In the genomic region with DNA sequence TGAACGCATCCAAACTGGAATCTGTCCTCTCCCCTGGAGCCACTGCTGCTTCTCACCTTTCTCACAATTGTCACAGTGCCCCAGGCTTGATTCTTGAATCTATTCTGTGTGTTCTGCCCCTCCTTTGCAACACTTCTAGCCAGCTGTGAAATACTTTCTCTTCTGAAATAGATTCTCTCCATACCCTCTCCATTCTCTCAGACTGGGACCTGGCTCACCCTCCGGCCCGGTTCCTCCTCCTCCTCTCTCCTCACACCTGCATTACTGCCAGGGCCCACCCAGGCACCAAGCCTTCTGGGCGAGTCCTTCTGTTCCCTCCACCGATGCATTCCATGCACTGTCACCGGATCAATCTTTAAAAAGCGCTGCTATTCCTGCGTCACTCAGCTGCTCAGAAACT, we compare ENCODE assay signal across 1 cellular context.
TF ChIP-seq lines count a peak whose summit lies in the region.

No MANE protein-coding gene starts in this region.

TF ChIP-seq in GM23338, 12 proteins besides CTCF, POLR2A, EP300 and RAD21 (continued from another document):
- TF ChIP-seq, protein P1, sequence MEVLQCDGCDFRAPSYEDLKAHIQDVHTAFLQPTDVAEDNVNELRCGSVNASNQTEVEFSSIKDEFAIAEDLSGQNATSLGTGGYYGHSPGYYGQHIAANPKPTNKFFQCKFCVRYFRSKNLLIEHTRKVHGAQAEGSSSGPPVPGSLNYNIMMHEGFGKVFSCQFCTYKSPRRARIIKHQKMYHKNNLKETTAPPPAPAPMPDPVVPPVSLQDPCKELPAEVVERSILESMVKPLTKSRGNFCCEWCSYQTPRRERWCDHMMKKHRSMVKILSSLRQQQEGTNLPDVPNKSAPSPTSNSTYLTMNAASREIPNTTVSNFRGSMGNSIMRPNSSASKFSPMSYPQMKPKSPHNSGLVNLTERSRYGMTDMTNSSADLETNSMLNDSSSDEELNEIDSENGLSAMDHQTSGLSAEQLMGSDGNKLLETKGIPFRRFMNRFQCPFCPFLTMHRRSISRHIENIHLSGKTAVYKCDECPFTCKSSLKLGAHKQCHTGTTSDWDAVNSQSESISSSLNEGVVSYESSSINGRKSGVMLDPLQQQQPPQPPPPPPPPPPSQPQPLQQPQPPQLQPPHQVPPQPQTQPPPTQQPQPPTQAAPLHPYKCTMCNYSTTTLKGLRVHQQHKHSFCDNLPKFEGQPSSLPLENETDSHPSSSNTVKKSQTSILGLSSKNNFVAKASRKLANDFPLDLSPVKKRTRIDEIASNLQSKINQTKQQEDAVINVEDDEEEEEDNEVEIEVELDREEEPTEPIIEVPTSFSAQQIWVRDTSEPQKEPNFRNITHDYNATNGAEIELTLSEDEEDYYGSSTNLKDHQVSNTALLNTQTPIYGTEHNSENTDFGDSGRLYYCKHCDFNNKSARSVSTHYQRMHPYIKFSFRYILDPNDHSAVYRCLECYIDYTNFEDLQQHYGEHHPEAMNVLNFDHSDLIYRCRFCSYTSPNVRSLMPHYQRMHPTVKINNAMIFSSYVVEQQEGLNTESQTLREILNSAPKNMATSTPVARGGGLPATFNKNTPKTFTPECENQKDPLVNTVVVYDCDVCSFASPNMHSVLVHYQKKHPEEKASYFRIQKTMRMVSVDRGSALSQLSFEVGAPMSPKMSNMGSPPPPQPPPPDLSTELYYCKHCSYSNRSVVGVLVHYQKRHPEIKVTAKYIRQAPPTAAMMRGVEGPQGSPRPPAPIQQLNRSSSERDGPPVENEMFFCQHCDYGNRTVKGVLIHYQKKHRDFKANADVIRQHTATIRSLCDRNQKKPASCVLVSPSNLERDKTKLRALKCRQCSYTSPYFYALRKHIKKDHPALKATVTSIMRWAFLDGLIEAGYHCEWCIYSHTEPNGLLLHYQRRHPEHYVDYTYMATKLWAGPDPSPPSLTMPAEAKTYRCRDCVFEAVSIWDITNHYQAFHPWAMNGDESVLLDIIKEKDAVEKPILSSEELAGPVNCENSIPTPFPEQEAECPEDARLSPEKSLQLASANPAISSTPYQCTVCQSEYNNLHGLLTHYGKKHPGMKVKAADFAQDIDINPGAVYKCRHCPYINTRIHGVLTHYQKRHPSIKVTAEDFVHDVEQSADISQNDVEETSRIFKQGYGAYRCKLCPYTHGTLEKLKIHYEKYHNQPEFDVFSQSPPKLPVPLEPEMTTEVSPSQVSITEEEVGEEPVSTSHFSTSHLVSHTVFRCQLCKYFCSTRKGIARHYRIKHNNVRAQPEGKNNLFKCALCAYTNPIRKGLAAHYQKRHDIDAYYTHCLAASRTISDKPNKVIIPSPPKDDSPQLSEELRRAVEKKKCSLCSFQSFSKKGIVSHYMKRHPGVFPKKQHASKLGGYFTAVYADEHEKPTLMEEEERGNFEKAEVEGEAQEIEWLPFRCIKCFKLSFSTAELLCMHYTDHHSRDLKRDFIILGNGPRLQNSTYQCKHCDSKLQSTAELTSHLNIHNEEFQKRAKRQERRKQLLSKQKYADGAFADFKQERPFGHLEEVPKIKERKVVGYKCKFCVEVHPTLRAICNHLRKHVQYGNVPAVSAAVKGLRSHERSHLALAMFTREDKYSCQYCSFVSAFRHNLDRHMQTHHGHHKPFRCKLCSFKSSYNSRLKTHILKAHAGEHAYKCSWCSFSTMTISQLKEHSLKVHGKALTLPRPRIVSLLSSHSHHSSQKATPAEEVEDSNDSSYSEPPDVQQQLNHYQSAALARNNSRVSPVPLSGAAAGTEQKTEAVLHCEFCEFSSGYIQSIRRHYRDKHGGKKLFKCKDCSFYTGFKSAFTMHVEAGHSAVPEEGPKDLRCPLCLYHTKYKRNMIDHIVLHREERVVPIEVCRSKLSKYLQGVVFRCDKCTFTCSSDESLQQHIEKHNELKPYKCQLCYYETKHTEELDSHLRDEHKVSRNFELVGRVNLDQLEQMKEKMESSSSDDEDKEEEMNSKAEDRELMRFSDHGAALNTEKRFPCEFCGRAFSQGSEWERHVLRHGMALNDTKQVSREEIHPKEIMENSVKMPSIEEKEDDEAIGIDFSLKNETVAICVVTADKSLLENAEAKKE (CRISPR knock-in tag; IDR thresholded peaks at IDR 0.05): no peak
- TF ChIP-seq POLR2AphosphoS5 (IDR thresholded peaks at IDR 0.05; ENCODE audit: low read depth) (no peak), EZH2phosphoT487 (IDR thresholded peaks at IDR 0.05; ENCODE audit: unreplicated experiment) (no peak), ZNF114 (CRISPR knock-in tag; IDR thresholded peaks at IDR 0.05) (no peak), STAT1 (IDR thresholded peaks at IDR 0.05; ENCODE audit: unreplicated experiment) (no peak), CREB1 (CRISPR knock-in tag; IDR thresholded peaks at IDR 0.05; ENCODE audit: low read depth) (no peak), EZH2 (IDR thresholded peaks at IDR 0.05; ENCODE audit: low read depth, unreplicated experiment) (no peak), JUNB (IDR thresholded peaks at IDR 0.05; ENCODE audit: unreplicated experiment) (no peak), ETS1 (IDR thresholded peaks at IDR 0.05) (no peak)
